In genomic region chr11:67416416-67417335, GRCh38 we compare ENCODE assay signal across 8 cellular contexts.
A peak's percentile ranks its signal among the peaks of the same experiment; 100 is the strongest.
DNase-seq lines count a peak whose midpoint lies in the region; ATAC-seq and TF ChIP-seq lines count a peak whose summit lies in the region.

No MANE protein-coding gene starts in this region.

- no peak for ATAC-seq in HG02981 (IDR thresholded peaks at IDR 0.05; ENCODE audit: unreplicated experiment)

- TF ChIP-seq CTCF in GM10266 (IDR thresholded peaks at IDR 0.05; ENCODE audit: control insufficient read depth, insufficient read depth, low read depth, missing control alignments), result no peak

- peak in 3 of 4 experiments; percentile 26 to 83 (median 81) for DNase-seq in activated CD4-positive, CD25-positive, alpha-beta regulatory T cell (lab: John Stamatoyannopoulos, UW)
- DNase-seq in activated CD4-positive, CD25-positive, alpha-beta regulatory T cell treated with anti-CD3 and anti-CD28 coated beads, Interleukin-2, amount 50 U/mL, for 72 hours, result no peak
- peak; percentile 75 for DNase-seq in activated CD4-positive, alpha-beta T cell treated with anti-CD3 and anti-CD28 coated beads for 1 hour
- DNase-seq in effector CD8-positive, alpha-beta T cell (lab: John Stamatoyannopoulos, UW), result peak; percentile 74
- DNase-seq in stimulated activated CD4-positive, alpha-beta T cell treated with anti-CD3 and anti-CD28 coated beads, TNF-alpha, amount 100 ng/mL, for 4 hours (ENCODE audit: low read depth in 3 of 3), result peak in 2 of 3 experiments; percentile 58 to 73
- no peak for DNase-seq in GM10266 (ENCODE audit: extremely low spot score)
- no peak for DNase-seq in middle frontal gyrus (ENCODE audit: extremely low spot score, low spot score)

Comparison
In these comparisons a context has a peak if more than half of its experiments do, and no peak if none do; other contexts are left out.
1. DNase-seq: peak in activated CD4-positive, CD25-positive, alpha-beta regulatory T cell (3 of 4), activated CD4-positive, alpha-beta T cell treated with anti-CD3 and anti-CD28 coated beads for 1 hour (single experiment), effector CD8-positive, alpha-beta T cell (single experiment) and stimulated activated CD4-positive, alpha-beta T cell treated with anti-CD3 and anti-CD28 coated beads, TNF-alpha, amount 100 ng/mL, for 4 hours (2 of 3); none in activated CD4-positive, CD25-positive, alpha-beta regulatory T cell treated with anti-CD3 and anti-CD28 coated beads, Interleukin-2, amount 50 U/mL, for 72 hours (single experiment), GM10266 (single experiment) and middle frontal gyrus (single experiment).